ENCODE assay signal across 1 cellular context in genomic region chr5:171999877-172000276, GRCh38.
TF ChIP-seq lines count a peak whose summit lies in the region.

No MANE protein-coding gene starts in this region.

TF ChIP-seq in HepG2, 621 proteins besides CTCF, POLR2A, EP300 and RAD21:
- TF ChIP-seq RERE (CRISPR knock-in tag; IDR thresholded peaks at IDR 0.05; ENCODE audit: low read depth): no peak
TF ChIP-seq in HepG2: peak in this region for 0.
